15 cellular contexts compared by ENCODE assay signal in genomic region chr3:42053476-42053875, GRCh38. TPM values are rescaled to one million over a fixed set of nuclear protein-coding genes. Genes with fewer than 3 reads are reported as not detected.
DNase-seq lines count a peak whose midpoint lies in the region; ATAC-seq and TF ChIP-seq lines count a peak whose summit lies in the region.
"Had no signal": no experiment of that assay in that cellular context is flagged by ENCODE, and none has a peak within 500 bp of the region (broad histone marks: within the 10 kb centered on the region; RNA-seq: fewer than 3 reads in every experiment).

No MANE protein-coding gene starts in this region.

- H3K27ac Mint-ChIP-seq in naive B cell: peak overlapping the region; percentile 36 to 94 (median 86)
- H3K27ac Mint-ChIP-seq: activated CD4-positive, alpha-beta memory T cell treated with anti-CD3 and anti-CD28 coated beads, Interleukin-2, amount 10 ng/mL, durations not matched to agents 7 days and 5 days; activated naive CD8-positive, alpha-beta T cell had no signal

- H3K4me1 Mint-ChIP-seq in naive B cell: peaks cover 66 to 86% (median 80%) of the 10 kb centered on the region in 3 donors

- TF ChIP-seq POLR2A in Peyer's patch (IDR thresholded peaks at IDR 0.05): no peak
- no peak for TF ChIP-seq POLR2A in testis (IDR thresholded peaks at IDR 0.05)

- H3K27ac ChIP-seq in Peyer's patch (peak overlapping the region in 3 of 4 donors; percentile 55 to 76 (median 68)), testis (peak overlapping the region; percentile 70), SK-N-SH (ENCODE audit: low read depth in 2 of 2, low read length in 1 of 2) (no peak overlapping the region)
- H3K27ac ChIP-seq: C4-2B had no signal

- H3K36me3 ChIP-seq in Peyer's patch (no peaks in the 10 kb centered on the region), testis (ENCODE audit: low read depth, missing control alignments) (no peaks in the 10 kb centered on the region), SK-N-SH (replicated peaks in 1 of 2; ENCODE audit: control insufficient read depth in 1 of 2, insufficient read depth in 2 of 2, low read length in 1 of 2) (no peaks in the 10 kb centered on the region)

- no peaks in the 10 kb centered on the region for H4K20me1 ChIP-seq in SK-N-SH (ENCODE audit: insufficient read depth)

- no peaks in the 10 kb centered on the region for H3K9me2 ChIP-seq in SK-N-SH

- peak overlapping the region in 1 of 8 donors; percentile 7 for H3K4me3 Mint-ChIP-seq in naive B cell
- H3K4me3 Mint-ChIP-seq: activated CD4-positive, alpha-beta memory T cell treated with anti-CD3 and anti-CD28 coated beads, Interleukin-2, amount 10 ng/mL, durations not matched to agents 7 days and 5 days; activated naive CD8-positive, alpha-beta T cell had no signal

- H3K9me3 ChIP-seq in Peyer's patch (no peaks in the 10 kb centered on the region), testis (no peaks in the 10 kb centered on the region), SK-N-SH (no peaks in the 10 kb centered on the region)

- H3K9ac ChIP-seq in SK-N-SH: no peak overlapping the region

- peaks cover 9% of the 10 kb centered on the region for H3K79me2 ChIP-seq in SK-N-SH (ENCODE audit: insufficient read depth)

- TF ChIP-seq EP300 in SK-N-SH (IDR thresholded peaks at IDR 0.05; ENCODE audit: borderline replicate concordance in 1 of 2, low read depth in 1 of 2, low read length in 1 of 2): no peak

- intact Hi-C loops in Right ventricle myocardium inferior (cut with DNase I) (no loop called here), testis (cut with DNase I; ENCODE audit: low total_unique reads) (no loop called here)

- no peaks in the 10 kb centered on the region for H3K27me3 Mint-ChIP-seq in naive B cell
- H3K27me3 Mint-ChIP-seq: activated CD4-positive, alpha-beta memory T cell treated with anti-CD3 and anti-CD28 coated beads, Interleukin-2, amount 10 ng/mL, durations not matched to agents 7 days and 5 days; activated naive CD8-positive, alpha-beta T cell had no signal

- POLR2A ChIA-PET in SK-N-SH (lab: Yijun Ruan, JAX): no interaction called here

- peaks cover 5% of the 10 kb centered on the region for H3F3A ChIP-seq in SK-N-SH (replicated peaks; ENCODE audit: insufficient read depth)

- peak; percentile 66 for ATAC-seq in Right ventricle myocardium inferior
- no peak for ATAC-seq in naive B cell (ENCODE audit: low read depth in 2 of 2)
- ATAC-seq in HG02840 (IDR thresholded peaks at IDR 0.05; ENCODE audit: low FRiP score, unreplicated experiment): no peak
- ATAC-seq in HG02870 (IDR thresholded peaks at IDR 0.05; ENCODE audit: unreplicated experiment): no peak
- ATAC-seq: K562 had no signal

- CTCF ChIA-PET in SK-N-SH (lab: Yijun Ruan, JAX): interaction anchor here (3.6 kb wide), 1 partner anchor 46 kb away, joined by 18 read pairs; no protein-coding TSS in a partner anchor

- H3K4me3 ChIP-seq in Peyer's patch (no peak overlapping the region), testis (no peak overlapping the region), SK-N-SH (ENCODE audit: low read depth in 2 of 2, low read length in 1 of 2) (no peak overlapping the region)
- H3K4me3 ChIP-seq: K562 had no signal

- H2AFZ ChIP-seq in SK-N-SH (ENCODE audit: low read depth): no peak overlapping the region

- H3K4me1 ChIP-seq in Peyer's patch: peaks cover 9 to 47% (median 16%) of the 10 kb centered on the region in 4 donors
- H3K4me1 ChIP-seq in testis: peaks cover 31% of the 10 kb centered on the region
- peaks cover 0 to 20% of the 10 kb centered on the region in 2 experiments; a peak in 1 of 4 replicates for H3K4me1 ChIP-seq in SK-N-SH (ENCODE audit: control insufficient read depth in 1 of 2, insufficient read depth in 2 of 2, low read depth in 1 of 2, low read length in 1 of 2)

- H3K27me3 ChIP-seq in Peyer's patch (no peaks in the 10 kb centered on the region), testis (no peaks in the 10 kb centered on the region), SK-N-SH (ENCODE audit: insufficient read depth) (no peaks in the 10 kb centered on the region)

- WGBS in testis, 2 donors: 62 to 71% methylated on average over 7 of the region's 7 CpGs
- 96% methylated on average over 7 of the region's 7 CpGs for WGBS in SK-N-SH (ENCODE audit: low lambda C conversion rate)

- peaks cover 8 to 9% of the 10 kb centered on the region in 2 donors for H3K36me3 Mint-ChIP-seq in naive B cell

- TF ChIP-seq CTCF in Peyer's patch (IDR thresholded peaks at IDR 0.05) (no peak), testis (IDR thresholded peaks at IDR 0.05) (no peak), SK-N-SH (IDR thresholded peaks at IDR 0.05) (no peak)

- DNase-seq in Peyer's patch: peak in 1 of 3 donors; percentile 60
- DNase-seq in Right ventricle myocardium inferior (ENCODE audit: missing footprints): peak; percentile 75
- DNase-seq in naive B cell: no peak
- DNase-seq in testis: no peak
- DNase-seq in GM03348 (ENCODE audit: low spot score): no peak
- no peak for DNase-seq in SK-N-SH
- DNase-seq: activated CD4-positive, alpha-beta memory T cell treated with anti-CD3 and anti-CD28 coated beads, Interleukin-2, amount 10 ng/mL, durations not matched to agents 7 days and 5 days; effector CD4-positive, alpha-beta T cell; stimulated activated CD4-positive, alpha-beta T cell treated with anti-CD3 and anti-CD28 coated beads, Interleukin-4, amount 100 ng/mL, for 1 hour; T-helper 2 cell had no signal

- no peak overlapping the region for H3K4me2 ChIP-seq in SK-N-SH

- no peak for TF ChIP-seq RAD21 in SK-N-SH (IDR thresholded peaks at IDR 0.05; ENCODE audit: low read length)

- no peaks in the 10 kb centered on the region for H3K9me3 Mint-ChIP-seq in naive B cell
- H3K9me3 Mint-ChIP-seq: activated CD4-positive, alpha-beta memory T cell treated with anti-CD3 and anti-CD28 coated beads, Interleukin-2, amount 10 ng/mL, durations not matched to agents 7 days and 5 days had no signal

TF ChIP-seq in SK-N-SH, 30 proteins besides CTCF, POLR2A, EP300 and RAD21:
- TF ChIP-seq FOSL2 (IDR thresholded peaks at IDR 0.05; ENCODE audit: borderline replicate concordance, low read depth) (no peak), TCF12 (IDR thresholded peaks at IDR 0.05) (no peak), ELF1 (IDR thresholded peaks at IDR 0.05) (no peak), SMC3 (IDR thresholded peaks at IDR 0.05; ENCODE audit: low read depth, low read length) (no peak), USF2 (IDR thresholded peaks at IDR 0.05; ENCODE audit: borderline replicate concordance, low read depth, low read length) (no peak), MXI1 (IDR thresholded peaks at IDR 0.05; ENCODE audit: low read depth, low read length) (no peak), YY1 (IDR thresholded peaks at IDR 0.05; ENCODE audit: low read depth) (no peak), CHD2 (IDR thresholded peaks at IDR 0.05; ENCODE audit: low read length, partially characterized antibody) (no peak), USF1 (IDR thresholded peaks at IDR 0.05; ENCODE audit: borderline replicate concordance, low read depth) (no peak)
TF ChIP-seq in SK-N-SH: peak in this region for 0.

RNA-seq across cellular contexts. Expression of gene TRAK1, which starts 37.7 kb away (rescaled TPM):
- 100 to 1,000 TPM in 3 of 4 donors, 10 to 100 TPM in 1; 96.2 to 283 (median 125) TPM for total RNA-seq in Peyer's patch
- 267 TPM for total RNA-seq in Right ventricle myocardium inferior
- polyA plus RNA-seq in naive B cell (ENCODE audit: low read depth in 6 of 6): 10 to 100 TPM; 20.5 to 54.1 (median 28.4) TPM
- 10 to 100 TPM; 94.1 to 95.9 TPM for total RNA-seq in testis
- polyA plus RNA-seq in testis (ENCODE audit: insufficient read depth, low read depth, low replicate concordance): 32.0 TPM
- polyA plus RNA-seq in SK-N-SH (2012; rRNA removed): 11.5 and 12.5 TPM in 2 replicates
- polyA plus RNA-seq in SK-N-SH (2012; cell fraction: cytosol; rRNA removed): 10.7 and 13.8 TPM in 2 replicates
- 12.5 and 13.9 TPM in 2 replicates for polyA plus RNA-seq in SK-N-SH (2012; cell fraction: nucleus; rRNA removed)

Comparison
In these comparisons a context has a peak if more than half of its experiments do, and no peak if none do; other contexts are left out.
1. H3K27ac ChIP-seq: peak in Peyer's patch (3 of 4) and testis (2 of 2); none in SK-N-SH (0 of 2).